In the genomic region with DNA sequence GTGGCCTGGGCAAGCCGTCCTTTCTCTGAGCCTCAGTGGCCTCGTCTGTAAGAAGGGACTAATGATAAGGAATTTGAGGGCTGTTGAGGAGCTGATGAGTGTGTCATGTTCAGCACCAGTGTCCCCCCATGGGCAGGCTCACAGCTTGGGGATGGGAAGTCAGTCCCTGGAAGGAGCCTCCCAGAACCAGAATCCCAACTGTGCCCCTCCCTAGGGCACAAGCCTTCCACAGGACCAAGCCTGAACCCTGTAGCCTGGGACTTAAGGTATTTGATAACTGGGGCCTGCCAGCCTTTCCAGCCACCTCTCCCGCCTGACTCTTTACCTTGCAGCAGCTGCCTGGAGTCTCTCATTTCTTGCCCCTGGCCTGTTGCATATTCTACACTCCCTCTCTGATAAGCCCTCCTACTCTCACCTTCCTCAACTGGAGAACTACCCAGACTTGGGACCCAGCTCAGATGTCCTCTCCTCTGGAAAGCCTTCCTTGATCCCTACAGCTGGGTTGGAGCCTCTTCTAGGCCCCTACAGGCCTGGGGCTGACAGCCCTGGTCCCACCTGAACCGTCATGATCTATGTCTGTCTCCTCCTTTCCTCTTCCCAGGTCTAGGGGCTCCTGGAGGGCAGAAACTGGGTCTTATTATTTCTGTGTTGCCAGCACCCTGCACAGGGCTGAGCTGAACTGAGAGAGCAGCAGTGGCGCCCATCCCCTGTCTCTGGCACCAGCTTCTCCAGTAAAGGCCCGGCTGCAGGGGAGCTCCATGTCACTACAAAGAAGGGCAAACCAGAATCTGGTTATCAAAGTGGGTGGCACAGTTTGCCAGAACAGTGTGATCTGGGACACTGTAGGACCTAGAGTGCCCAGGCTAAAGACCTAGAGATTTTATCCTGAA, we compare ENCODE assay signal across 13 cellular contexts. TPM values are rescaled to one million over a fixed set of nuclear protein-coding genes. Genes with fewer than 3 reads are reported as not detected.
DNase-seq lines count a peak whose midpoint lies in the region; ATAC-seq lines count a peak whose summit lies in the region.
"Had no signal": no experiment of that assay in that cellular context is flagged by ENCODE, and none has a peak within 500 bp of the region (broad histone marks: within the 10 kb centered on the region; RNA-seq: fewer than 3 reads in every experiment).

No MANE protein-coding gene starts in this region.

- peak; percentile 15 for DNase-seq in activated naive CD8-positive, alpha-beta T cell treated with anti-CD3 and anti-CD28 coated beads, Interleukin-2, amount 10 ng/mL, durations not matched to agents 7 days and 5 days
- no peak for DNase-seq in activated naive CD8-positive, alpha-beta T cell treated with anti-CD3 and anti-CD28 coated beads, Interleukin-2, amount 50 U/mL, for 24 hours
- DNase-seq in activated T-helper 2 cell treated with anti-CD3 and anti-CD28 coated beads, Interferon-gamma antibody, Interleukin-2, Interleukin-4, amounts not matched to agents 10 μg/mL and 5 μg/mL and 100 μg/mL, durations not matched to agents 14 hours and 24 hours and 36 hours (ENCODE audit: low spot score) = no peak
- no peak for DNase-seq in naive B cell
- no peak for DNase-seq in stimulated activated naive CD8-positive, alpha-beta T cell treated with anti-CD3 and anti-CD28 coated beads, Interleukin-15, amount 100 ng/mL, for 72 hours
- no peak for DNase-seq in hippocampal formation (lab: John Stamatoyannopoulos, UW)
- DNase-seq in AG20443 (ENCODE audit: low spot score) = no peak
- DNase-seq: activated CD4-positive, alpha-beta T cell treated with anti-CD3 and anti-CD28 coated beads, Interleukin-2, amount 50 U/mL, for 48 hours; activated gamma-delta T cell; central memory CD4-positive, alpha-beta T cell; IMR-90; NCI-H69 had no signal

- POLR2A ChIA-PET in activated naive CD8-positive, alpha-beta T cell treated with anti-CD3 and anti-CD28 coated beads, Interleukin-2, amount 10 ng/mL, durations not matched to agents 7 days and 5 days (lab: Charles Lee) = interaction anchor here (0.7 kb wide), 1 partner anchor 68 kb away, joined by 3 read pairs; no protein-coding TSS in a partner anchor

- no peaks in the 10 kb centered on the region for H3K36me3 Mint-ChIP-seq in activated naive CD8-positive, alpha-beta T cell treated with anti-CD3 and anti-CD28 coated beads, Interleukin-2, amount 10 ng/mL, durations not matched to agents 7 days and 5 days
- no peaks in the 10 kb centered on the region for H3K36me3 Mint-ChIP-seq in activated naive CD8-positive, alpha-beta T cell treated with anti-CD3 and anti-CD28 coated beads, Interleukin-2, amount 50 U/mL, for 24 hours (ENCODE audit: low read depth)
- H3K36me3 Mint-ChIP-seq in activated T-helper 2 cell treated with anti-CD3 and anti-CD28 coated beads, Interferon-gamma antibody, Interleukin-2, Interleukin-4, amounts not matched to agents 10 μg/mL and 5 μg/mL and 100 μg/mL, durations not matched to agents 14 hours and 24 hours and 36 hours (ENCODE audit: low read depth) = no peaks in the 10 kb centered on the region
- H3K36me3 Mint-ChIP-seq in naive B cell = no peaks in the 10 kb centered on the region

- no peak for ATAC-seq in activated naive CD8-positive, alpha-beta T cell treated with anti-CD3 and anti-CD28 coated beads, Interleukin-2, amount 10 ng/mL, durations not matched to agents 7 days and 5 days (ENCODE audit: low read depth)
- ATAC-seq in activated naive CD8-positive, alpha-beta T cell treated with anti-CD3 and anti-CD28 coated beads, Interleukin-2, amount 50 U/mL, for 24 hours = no peak
- ATAC-seq in naive B cell (ENCODE audit: low read depth in 2 of 2) (no peak), GM21528 (IDR thresholded peaks at IDR 0.05; ENCODE audit: low FRiP score, unreplicated experiment) (no peak)
- ATAC-seq in stimulated activated naive CD8-positive, alpha-beta T cell treated with anti-CD3 and anti-CD28 coated beads, Interleukin-15, amount 100 ng/mL, for 72 hours = no peak

- H3K4me3 Mint-ChIP-seq in activated naive CD8-positive, alpha-beta T cell treated with anti-CD3 and anti-CD28 coated beads, Interleukin-2, amount 10 ng/mL, durations not matched to agents 7 days and 5 days = peak overlapping the region; percentile 41
- no peak overlapping the region for H3K4me3 Mint-ChIP-seq in activated naive CD8-positive, alpha-beta T cell treated with anti-CD3 and anti-CD28 coated beads, Interleukin-2, amount 50 U/mL, for 24 hours
- peak overlapping the region; percentile 58 for H3K4me3 Mint-ChIP-seq in activated T-helper 2 cell treated with anti-CD3 and anti-CD28 coated beads, Interferon-gamma antibody, Interleukin-2, Interleukin-4, amounts not matched to agents 10 μg/mL and 5 μg/mL and 100 μg/mL, durations not matched to agents 14 hours and 24 hours and 36 hours (ENCODE audit: low read depth)
- H3K4me3 Mint-ChIP-seq in naive B cell = peak overlapping the region in 7 of 8 donors; percentile 47 to 84 (median 64)
- peak overlapping the region; percentile 44 to 63 for H3K4me3 Mint-ChIP-seq in stimulated activated naive CD8-positive, alpha-beta T cell treated with anti-CD3 and anti-CD28 coated beads, Interleukin-15, amount 100 ng/mL, for 72 hours

- intact Hi-C loops in activated T-helper 2 cell treated with anti-CD3 and anti-CD28 coated beads, Interferon-gamma antibody, Interleukin-2, Interleukin-4, amounts not matched to agents 10 μg/mL and 5 μg/mL and 100 μg/mL, durations not matched to agents 14 hours and 24 hours and 36 hours (cut with micrococcal nuclease) = no loop called here

- H3K9me3 Mint-ChIP-seq in activated naive CD8-positive, alpha-beta T cell treated with anti-CD3 and anti-CD28 coated beads, Interleukin-2, amount 10 ng/mL, durations not matched to agents 7 days and 5 days = no peaks in the 10 kb centered on the region
- H3K9me3 Mint-ChIP-seq in activated naive CD8-positive, alpha-beta T cell treated with anti-CD3 and anti-CD28 coated beads, Interleukin-2, amount 50 U/mL, for 24 hours = no peaks in the 10 kb centered on the region
- H3K9me3 Mint-ChIP-seq in activated T-helper 2 cell treated with anti-CD3 and anti-CD28 coated beads, Interferon-gamma antibody, Interleukin-2, Interleukin-4, amounts not matched to agents 10 μg/mL and 5 μg/mL and 100 μg/mL, durations not matched to agents 14 hours and 24 hours and 36 hours = no peaks in the 10 kb centered on the region
- no peaks in the 10 kb centered on the region for H3K9me3 Mint-ChIP-seq in naive B cell
- H3K9me3 Mint-ChIP-seq in stimulated activated naive CD8-positive, alpha-beta T cell treated with anti-CD3 and anti-CD28 coated beads, Interleukin-15, amount 100 ng/mL, for 72 hours = no peaks in the 10 kb centered on the region

- no peak overlapping the region for H3K27ac Mint-ChIP-seq in activated naive CD8-positive, alpha-beta T cell treated with anti-CD3 and anti-CD28 coated beads, Interleukin-2, amount 10 ng/mL, durations not matched to agents 7 days and 5 days
- no peak overlapping the region for H3K27ac Mint-ChIP-seq in activated naive CD8-positive, alpha-beta T cell treated with anti-CD3 and anti-CD28 coated beads, Interleukin-2, amount 50 U/mL, for 24 hours
- H3K27ac Mint-ChIP-seq in activated T-helper 2 cell treated with anti-CD3 and anti-CD28 coated beads, Interferon-gamma antibody, Interleukin-2, Interleukin-4, amounts not matched to agents 10 μg/mL and 5 μg/mL and 100 μg/mL, durations not matched to agents 14 hours and 24 hours and 36 hours = no peak overlapping the region
- H3K27ac Mint-ChIP-seq in naive B cell = no peak overlapping the region
- peak overlapping the region in 1 of 2 donors; percentile 1 for H3K27ac Mint-ChIP-seq in stimulated activated naive CD8-positive, alpha-beta T cell treated with anti-CD3 and anti-CD28 coated beads, Interleukin-15, amount 100 ng/mL, for 72 hours

- peaks cover 45% of the 10 kb centered on the region for H3K27me3 Mint-ChIP-seq in activated naive CD8-positive, alpha-beta T cell treated with anti-CD3 and anti-CD28 coated beads, Interleukin-2, amount 10 ng/mL, durations not matched to agents 7 days and 5 days
- H3K27me3 Mint-ChIP-seq in activated naive CD8-positive, alpha-beta T cell treated with anti-CD3 and anti-CD28 coated beads, Interleukin-2, amount 50 U/mL, for 24 hours = peaks cover 24% of the 10 kb centered on the region
- peaks cover 46% of the 10 kb centered on the region for H3K27me3 Mint-ChIP-seq in activated T-helper 2 cell treated with anti-CD3 and anti-CD28 coated beads, Interferon-gamma antibody, Interleukin-2, Interleukin-4, amounts not matched to agents 10 μg/mL and 5 μg/mL and 100 μg/mL, durations not matched to agents 14 hours and 24 hours and 36 hours (ENCODE audit: low read depth)
- peaks cover 27 to 45% (median 40%) of the 10 kb centered on the region in 3 donors for H3K27me3 Mint-ChIP-seq in naive B cell
- H3K27me3 Mint-ChIP-seq in stimulated activated naive CD8-positive, alpha-beta T cell treated with anti-CD3 and anti-CD28 coated beads, Interleukin-15, amount 100 ng/mL, for 72 hours = peaks cover 57% of the 10 kb centered on the region

- peaks cover 12% of the 10 kb centered on the region for H3K4me1 Mint-ChIP-seq in activated naive CD8-positive, alpha-beta T cell treated with anti-CD3 and anti-CD28 coated beads, Interleukin-2, amount 10 ng/mL, durations not matched to agents 7 days and 5 days
- H3K4me1 Mint-ChIP-seq in activated naive CD8-positive, alpha-beta T cell treated with anti-CD3 and anti-CD28 coated beads, Interleukin-2, amount 50 U/mL, for 24 hours = peaks cover 5% of the 10 kb centered on the region
- H3K4me1 Mint-ChIP-seq in activated T-helper 2 cell treated with anti-CD3 and anti-CD28 coated beads, Interferon-gamma antibody, Interleukin-2, Interleukin-4, amounts not matched to agents 10 μg/mL and 5 μg/mL and 100 μg/mL, durations not matched to agents 14 hours and 24 hours and 36 hours (ENCODE audit: low read depth) = peaks cover 7% of the 10 kb centered on the region
- peaks cover 15 to 21% (median 19%) of the 10 kb centered on the region in 3 donors for H3K4me1 Mint-ChIP-seq in naive B cell
- H3K4me1 Mint-ChIP-seq in stimulated activated naive CD8-positive, alpha-beta T cell treated with anti-CD3 and anti-CD28 coated beads, Interleukin-15, amount 100 ng/mL, for 72 hours = peaks cover 14% of the 10 kb centered on the region

RNA-seq across cellular contexts. Expression of a gene that starts 1.6 kb away (rescaled TPM):
- not detected for total RNA-seq in activated naive CD8-positive, alpha-beta T cell treated with anti-CD3 and anti-CD28 coated beads, Interleukin-2, amount 10 ng/mL, durations not matched to agents 7 days and 5 days
- not detected in 2 replicates for total RNA-seq in activated T-helper 2 cell treated with anti-CD3 and anti-CD28 coated beads, Interferon-gamma antibody, Interleukin-2, Interleukin-4, amounts not matched to agents 10 μg/mL and 5 μg/mL and 100 μg/mL, durations not matched to agents 14 hours and 24 hours and 36 hours
- under 1 TPM in 1 of 6 donors, not detected in 5; 0.18 TPM for polyA plus RNA-seq in naive B cell (ENCODE audit: low read depth in 6 of 6)
- total RNA-seq: IMR-90 had no signal
- polyA plus RNA-seq: IMR-90 had no signal

RNA-seq across cellular contexts. Expression of a gene that starts 52.5 kb away (rescaled TPM):
- under 1 TPM in 1 of 2 experiments, not detected in 1; 0.44 TPM for total RNA-seq in activated naive CD8-positive, alpha-beta T cell treated with anti-CD3 and anti-CD28 coated beads, Interleukin-2, amount 10 ng/mL, durations not matched to agents 7 days and 5 days
- total RNA-seq in activated T-helper 2 cell treated with anti-CD3 and anti-CD28 coated beads, Interferon-gamma antibody, Interleukin-2, Interleukin-4, amounts not matched to agents 10 μg/mL and 5 μg/mL and 100 μg/mL, durations not matched to agents 14 hours and 24 hours and 36 hours = not detected in 2 replicates
- not detected for polyA plus RNA-seq in naive B cell (ENCODE audit: low read depth in 6 of 6)
- total RNA-seq: IMR-90 had no signal
